In the genomic region with DNA sequence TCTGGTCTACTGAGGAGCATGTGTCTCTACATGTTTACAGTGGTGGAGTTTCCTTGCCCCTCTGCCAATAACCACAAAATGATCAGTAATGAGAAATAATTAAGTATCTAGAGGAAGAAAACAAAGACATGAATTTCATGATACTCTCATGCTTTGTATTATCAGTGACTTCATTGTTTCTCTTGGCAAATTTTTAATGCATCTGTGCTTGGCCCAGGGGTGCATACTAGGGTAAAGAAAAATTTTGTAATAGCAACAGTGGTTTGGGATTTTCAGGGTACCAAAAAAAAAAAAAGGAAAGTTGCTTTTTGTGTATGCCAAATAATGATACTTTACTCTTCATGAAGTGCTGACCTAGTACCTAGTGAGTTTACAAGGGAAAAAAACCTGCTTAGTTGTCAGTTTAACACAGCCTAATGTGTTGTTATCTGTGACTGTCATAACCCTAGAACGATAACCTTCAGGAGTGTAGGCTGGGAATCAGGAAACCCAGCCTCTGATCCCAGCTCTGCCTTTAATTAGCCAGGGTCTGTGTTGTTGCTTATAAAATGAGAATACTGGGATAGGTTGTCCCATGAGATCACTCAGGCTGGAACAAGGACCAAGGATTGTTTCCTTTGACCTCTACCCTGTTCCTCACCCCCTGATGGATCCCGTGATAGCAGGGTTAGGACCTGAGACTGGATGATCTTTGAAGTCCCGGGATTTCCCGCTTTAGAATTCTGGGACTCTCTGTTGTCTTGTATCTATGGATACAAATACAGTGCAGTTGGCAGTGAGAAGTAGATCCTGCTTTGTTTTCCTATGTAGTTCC, we compare ENCODE assay signal across 1 cellular context.
TF ChIP-seq lines count a peak whose summit lies in the region.

No MANE protein-coding gene starts in this region.

TF ChIP-seq in K562, 482 proteins besides CTCF, POLR2A, EP300 and RAD21 (continued from another document):
- TF ChIP-seq, protein P1, sequence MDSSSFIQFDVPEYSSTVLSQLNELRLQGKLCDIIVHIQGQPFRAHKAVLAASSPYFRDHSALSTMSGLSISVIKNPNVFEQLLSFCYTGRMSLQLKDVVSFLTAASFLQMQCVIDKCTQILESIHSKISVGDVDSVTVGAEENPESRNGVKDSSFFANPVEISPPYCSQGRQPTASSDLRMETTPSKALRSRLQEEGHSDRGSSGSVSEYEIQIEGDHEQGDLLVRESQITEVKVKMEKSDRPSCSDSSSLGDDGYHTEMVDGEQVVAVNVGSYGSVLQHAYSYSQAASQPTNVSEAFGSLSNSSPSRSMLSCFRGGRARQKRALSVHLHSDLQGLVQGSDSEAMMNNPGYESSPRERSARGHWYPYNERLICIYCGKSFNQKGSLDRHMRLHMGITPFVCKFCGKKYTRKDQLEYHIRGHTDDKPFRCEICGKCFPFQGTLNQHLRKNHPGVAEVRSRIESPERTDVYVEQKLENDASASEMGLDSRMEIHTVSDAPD (CRISPR knock-in tag; IDR thresholded peaks at IDR 0.05) = no peak
- TF ChIP-seq, protein P2, sequence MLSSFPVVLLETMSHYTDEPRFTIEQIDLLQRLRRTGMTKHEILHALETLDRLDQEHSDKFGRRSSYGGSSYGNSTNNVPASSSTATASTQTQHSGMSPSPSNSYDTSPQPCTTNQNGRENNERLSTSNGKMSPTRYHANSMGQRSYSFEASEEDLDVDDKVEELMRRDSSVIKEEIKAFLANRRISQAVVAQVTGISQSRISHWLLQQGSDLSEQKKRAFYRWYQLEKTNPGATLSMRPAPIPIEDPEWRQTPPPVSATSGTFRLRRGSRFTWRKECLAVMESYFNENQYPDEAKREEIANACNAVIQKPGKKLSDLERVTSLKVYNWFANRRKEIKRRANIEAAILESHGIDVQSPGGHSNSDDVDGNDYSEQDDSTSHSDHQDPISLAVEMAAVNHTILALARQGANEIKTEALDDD (IDR thresholded peaks at IDR 0.05) = peak; percentile 51; the same call in 1 of the 2 replicates
TF ChIP-seq in K562: peak in this region for 2.
